8 cellular contexts compared by ENCODE assay signal in genomic region chr13:28138012-28138755, GRCh38. TPM values are rescaled to one million over a fixed set of nuclear protein-coding genes. Genes with fewer than 3 reads are reported as not detected.
DNase-seq lines count a peak whose midpoint lies in the region; ATAC-seq and TF ChIP-seq lines count a peak whose summit lies in the region.

TSS of gene PAN3 (plus strand) at chr13:28138545. CDS start at chr13:28138658, 113 bp downstream.

- peaks cover 42% of the 10 kb centered on the region for H3K79me2 ChIP-seq in fibroblast of lung (ENCODE audit: control insufficient read depth, insufficient read depth, low read length)

- no peaks in the 10 kb centered on the region for H3K36me3 Mint-ChIP-seq in naive thymus-derived CD8-positive, alpha-beta T cell

- peak; percentile 34 for ATAC-seq in GM21576 (IDR thresholded peaks at IDR 0.05; ENCODE audit: unreplicated experiment)
- ATAC-seq in naive thymus-derived CD8-positive, alpha-beta T cell: peak; percentile 61 to 65

- peak; percentile 80 for DNase-seq in DMS53 treated with DMSO at 0.1 percent for 48 hours (lab: John Stamatoyannopoulos, UW; ENCODE audit: unreplicated experiment)
- DNase-seq in KBM-7: peak; percentile 93
- DNase-seq in RPMI8226: peak; percentile 90
- DNase-seq in activated T-helper 1 cell treated with anti-CD3 and anti-CD28 coated beads, Interleukin-2, amount 50 U/mL, for 16 hours (ENCODE audit: low read depth in 1 of 2, low spot score in 1 of 2): peak; percentile 83 to 88
- DNase-seq in fibroblast of lung (ENCODE audit: low read depth in 2 of 2): peak; percentile 83 to 92
- peak; percentile 88 to 96 (median 92) for DNase-seq in naive thymus-derived CD8-positive, alpha-beta T cell
- DNase-seq in stimulated activated naive CD4-positive, alpha-beta T cell (lab: John Stamatoyannopoulos, UW): peak; percentile 82 to 91 (median 89)

- peaks cover 0 to 1% (median 0%) of the 10 kb centered on the region in 5 donors for H3K27me3 Mint-ChIP-seq in naive thymus-derived CD8-positive, alpha-beta T cell

- no peaks in the 10 kb centered on the region for H3K9me3 ChIP-seq in fibroblast of lung (ENCODE audit: control insufficient read depth, insufficient read depth, low read depth, low read length)

- H3K4me3 Mint-ChIP-seq in naive thymus-derived CD8-positive, alpha-beta T cell: peak within 1 kb of the TSS; percentile 87 to 97 (median 95)

- POLR2A ChIA-PET in naive thymus-derived CD8-positive, alpha-beta T cell (lab: Charles Lee): interaction anchor here (0.6 to 2.7 kb wide), 13 partner anchors 9 to 1954 kb away, joined by 3 to 15 read pairs (median 4); partner anchors contain the start of genes MTIF3 and POMP

- peak; percentile 2 to 21 for TF ChIP-seq CTCF in fibroblast of lung (conservative IDR thresholded peaks at IDR 0.05 in 1 of 2, IDR thresholded peaks at IDR 0.05 in 1 of 2; ENCODE audit: low read depth in 1 of 2, low read length in 2 of 2)

- H3K4me3 ChIP-seq in fibroblast of lung (replicated peaks in 1 of 4; ENCODE audit: control extremely low read depth in 1 of 4, insufficient read depth in 1 of 4, low read depth in 3 of 4, low read length in 4 of 4): peak within 1 kb of the TSS; percentile 56 to 98 (median 66)

- in situ Hi-C loops in KBM-7 (cut with MboI; ENCODE audit: low pct_unique_long_range_greater_than_20kb, low sequenced_read_pairs): no loop called here

- H3K9ac ChIP-seq in fibroblast of lung (ENCODE audit: insufficient read depth, low read length): peak within 1 kb of the TSS; percentile 93

- H3K27me3 ChIP-seq in fibroblast of lung (ENCODE audit: control insufficient read depth, insufficient read depth, low read length): no peaks in the 10 kb centered on the region

- peaks cover 35 to 54% (median 50%) of the 10 kb centered on the region in 4 donors for H3K4me1 Mint-ChIP-seq in naive thymus-derived CD8-positive, alpha-beta T cell

- H2AFZ ChIP-seq in fibroblast of lung (ENCODE audit: low read length): peak within 1 kb of the TSS; percentile 56

- peak within 1 kb of the TSS; percentile 94 to 99 (median 98) for H3K27ac Mint-ChIP-seq in naive thymus-derived CD8-positive, alpha-beta T cell

- no peaks in the 10 kb centered on the region for H3K9me3 Mint-ChIP-seq in naive thymus-derived CD8-positive, alpha-beta T cell

- H4K20me1 ChIP-seq in fibroblast of lung (ENCODE audit: control insufficient read depth, extremely low read depth, insufficient read depth, low read length): no peaks in the 10 kb centered on the region

- H3K27ac ChIP-seq in fibroblast of lung (ENCODE audit: insufficient read depth, low read length): peak within 1 kb of the TSS; percentile 91

- H3K4me1 ChIP-seq in fibroblast of lung (ENCODE audit: control insufficient read depth, extremely low read depth, insufficient read depth, low read length): no peaks in the 10 kb centered on the region

- H3K36me3 ChIP-seq in fibroblast of lung (ENCODE audit: control insufficient read depth, insufficient read depth, low read length): no peaks in the 10 kb centered on the region

- H3K4me2 ChIP-seq in fibroblast of lung (ENCODE audit: extremely low read depth, insufficient read depth, low read length): peak within 1 kb of the TSS; percentile 84

RNA-seq across cellular contexts. Expression of gene PAN3, which starts in this region (rescaled TPM):
- total RNA-seq in fibroblast of lung: 12.8 and 13.9 TPM in 2 replicates
- 12.7 and 18.5 TPM in 2 replicates for polyA plus RNA-seq in fibroblast of lung
- 8.7 and 11.4 TPM in 2 replicates for polyA plus RNA-seq in fibroblast of lung (2012)
- 6.2 and 10.6 TPM in 2 replicates for polyA minus RNA-seq in fibroblast of lung (ENCODE audit: low replicate concordance)
- total RNA-seq in naive thymus-derived CD8-positive, alpha-beta T cell: 10 to 100 TPM; 74.4 to 76.1 TPM
- polyA plus RNA-seq in naive thymus-derived CD8-positive, alpha-beta T cell: 1 to 10 TPM; 2.8 to 4.8 (median 3.3) TPM

Comparison
In these comparisons a context has a peak if more than half of its experiments do, and no peak if none do; other contexts are left out.
1. Peak in every context shown above with its lines: DNase-seq, ATAC-seq, H3K4me3 ChIP-seq and H3K27ac ChIP-seq.